Comparison of ENCODE assay signal across 8 cellular contexts in genomic region chr12:92141585-92142244, GRCh38. TPM values are rescaled to one million over a fixed set of nuclear protein-coding genes. Genes with fewer than 3 reads are reported as not detected.
DNase-seq lines count a peak whose midpoint lies in the region; ATAC-seq, FAIRE-seq and TF ChIP-seq lines count a peak whose summit lies in the region.

No MANE protein-coding gene starts in this region.

- no peaks in the 10 kb centered on the region for H3K9me3 Mint-ChIP-seq in activated T-cell treated with anti-CD3 and anti-CD28 coated beads, Interleukin-2, amount 50 U/mL, for 4 hours
- H3K9me3 Mint-ChIP-seq in activated CD4-positive, alpha-beta memory T cell treated with anti-CD3 and anti-CD28 coated beads, Interleukin-2, amount 10 ng/mL, durations not matched to agents 7 days and 5 days, result no peaks in the 10 kb centered on the region

- ATAC-seq in activated T-cell treated with anti-CD3 and anti-CD28 coated beads, Interleukin-2, amount 50 U/mL, for 4 hours, result no peak
- ATAC-seq in GM19023 (IDR thresholded peaks at IDR 0.05; ENCODE audit: unreplicated experiment) (no peak), GM18498 (IDR thresholded peaks at IDR 0.05; ENCODE audit: unreplicated experiment) (no peak)

- peaks cover 6% of the 10 kb centered on the region for H3K4me1 ChIP-seq in testis

- no peak for TF ChIP-seq CTCF in testis (IDR thresholded peaks at IDR 0.05)

- peak; percentile 86 for FAIRE-seq in islet of Langerhans (lab: Jason Lieb, UNC)

- peak overlapping the region; percentile 92 to 99 for H3K4me3 ChIP-seq in testis

- intact Hi-C loops in testis (cut with DNase I; ENCODE audit: low total_unique reads), result loop anchor here (10.0 kb wide), 1 partner anchor 757 kb away; no protein-coding TSS in a partner anchor

- H3K4me1 Mint-ChIP-seq in activated T-cell treated with anti-CD3 and anti-CD28 coated beads, Interleukin-2, amount 50 U/mL, for 4 hours (ENCODE audit: low read depth), result peaks cover 23% of the 10 kb centered on the region
- H3K4me1 Mint-ChIP-seq in activated CD4-positive, alpha-beta memory T cell treated with anti-CD3 and anti-CD28 coated beads, Interleukin-2, amount 10 ng/mL, durations not matched to agents 7 days and 5 days, result peaks cover 36% of the 10 kb centered on the region

- no peaks in the 10 kb centered on the region for H3K9me3 ChIP-seq in testis

- H3K36me3 ChIP-seq in testis (ENCODE audit: low read depth, missing control alignments), result no peaks in the 10 kb centered on the region

- WGBS in testis, 2 donors, result 31 to 34% methylated on average over 5 of the region's 5 CpGs

- H3K4me3 Mint-ChIP-seq in activated T-cell treated with anti-CD3 and anti-CD28 coated beads, Interleukin-2, amount 50 U/mL, for 4 hours, result peak overlapping the region; percentile 100
- peak overlapping the region; percentile 99 for H3K4me3 Mint-ChIP-seq in activated CD4-positive, alpha-beta memory T cell treated with anti-CD3 and anti-CD28 coated beads, Interleukin-2, amount 10 ng/mL, durations not matched to agents 7 days and 5 days

- CTCF ChIA-PET in activated CD4-positive, alpha-beta memory T cell treated with anti-CD3 and anti-CD28 coated beads, Interleukin-2, amount 10 ng/mL, durations not matched to agents 7 days and 5 days (lab: Charles Lee), result interaction anchor here (0.8 to 1.5 kb wide), 5 partner anchors 9 to 760 kb away, joined by 3 to 7 read pairs (median 3); no protein-coding TSS in a partner anchor

- POLR2A ChIA-PET in activated CD4-positive, alpha-beta memory T cell treated with anti-CD3 and anti-CD28 coated beads, Interleukin-2, amount 10 ng/mL, durations not matched to agents 7 days and 5 days (lab: Charles Lee), result interaction anchor here (0.5 to 7.0 kb wide), 16 partner anchors 8 to 427 kb away, joined by 3 to 397 read pairs (median 6); no protein-coding TSS in a partner anchor

- H3K27ac ChIP-seq in testis, result peak overlapping the region; percentile 64 to 100

- H3K27ac Mint-ChIP-seq in activated CD4-positive, alpha-beta memory T cell treated with anti-CD3 and anti-CD28 coated beads, Interleukin-2, amount 10 ng/mL, durations not matched to agents 7 days and 5 days, result peak overlapping the region; percentile 98

- no peak for DNase-seq in activated T-cell treated with anti-CD3 and anti-CD28 coated beads, Interleukin-2, amount 50 U/mL, for 4 hours
- DNase-seq in activated T-cell treated with anti-CD3 and anti-CD28 coated beads, Interleukin-2, amount 50 U/mL, for 1 hour, result no peak
- no peak for DNase-seq in activated CD4-positive, alpha-beta memory T cell treated with anti-CD3 and anti-CD28 coated beads, Interleukin-2, amount 10 ng/mL, durations not matched to agents 7 days and 5 days
- DNase-seq in testis (no peak), AG20443 (ENCODE audit: low spot score) (no peak)

- no peak for TF ChIP-seq POLR2A in testis (IDR thresholded peaks at IDR 0.05)

- no peaks in the 10 kb centered on the region for H3K27me3 ChIP-seq in testis

- peaks cover 67% of the 10 kb centered on the region for H3K36me3 Mint-ChIP-seq in activated T-cell treated with anti-CD3 and anti-CD28 coated beads, Interleukin-2, amount 50 U/mL, for 4 hours (ENCODE audit: insufficient read depth)
- H3K36me3 Mint-ChIP-seq in activated CD4-positive, alpha-beta memory T cell treated with anti-CD3 and anti-CD28 coated beads, Interleukin-2, amount 10 ng/mL, durations not matched to agents 7 days and 5 days (ENCODE audit: low read depth), result peaks cover 90% of the 10 kb centered on the region

- no peaks in the 10 kb centered on the region for H3K27me3 Mint-ChIP-seq in activated T-cell treated with anti-CD3 and anti-CD28 coated beads, Interleukin-2, amount 50 U/mL, for 4 hours (ENCODE audit: low read depth)
- H3K27me3 Mint-ChIP-seq in activated CD4-positive, alpha-beta memory T cell treated with anti-CD3 and anti-CD28 coated beads, Interleukin-2, amount 10 ng/mL, durations not matched to agents 7 days and 5 days, result no peaks in the 10 kb centered on the region

RNA-seq across cellular contexts. Expression of gene BTG1, which starts 3.9 kb away (rescaled TPM):
- total RNA-seq in activated T-cell treated with anti-CD3 and anti-CD28 coated beads, Interleukin-2, amount 50 U/mL, for 4 hours, result 100 to 1,000 TPM; 119 to 204 (median 130) TPM
- 100 to 1,000 TPM; 217 to 227 TPM for total RNA-seq in activated CD4-positive, alpha-beta memory T cell treated with anti-CD3 and anti-CD28 coated beads, Interleukin-2, amount 10 ng/mL, durations not matched to agents 7 days and 5 days
- total RNA-seq in testis, result 10 to 100 TPM; 23.8 to 37.0 TPM
- 65.3 TPM for polyA plus RNA-seq in testis (ENCODE audit: insufficient read depth, low read depth, low replicate concordance)
